11 cellular contexts compared by ENCODE assay signal in genomic region chr11:17164361-17165246, GRCh38. TPM values are rescaled to one million over a fixed set of nuclear protein-coding genes. Genes with fewer than 3 reads are reported as not detected.
A peak's percentile ranks its signal among the peaks of the same experiment; 100 is the strongest.
DNase-seq lines count a peak whose midpoint lies in the region; ATAC-seq and TF ChIP-seq lines count a peak whose summit lies in the region.
"Had no signal": no experiment of that assay in that cellular context is flagged by ENCODE, and none has a peak within 500 bp of the region (broad histone marks: within the 10 kb centered on the region; RNA-seq: fewer than 3 reads in every experiment).

No MANE protein-coding gene starts in this region.

- H3K27me3 ChIP-seq in BLaER1 treated with 17β-estradiol and CSF1 and Interleukin-3, amounts not matched to agents 10 nM and 100 nM: no peaks in the 10 kb centered on the region
- no peaks in the 10 kb centered on the region for H3K27me3 ChIP-seq in PC-3 (ENCODE audit: low read length)

- ATAC-seq in naive B cell (ENCODE audit: low read depth in 2 of 2): no peak
- no peak for ATAC-seq in PC-3
- no peak for ATAC-seq in GM18873 (IDR thresholded peaks at IDR 0.05; ENCODE audit: low FRiP score, unreplicated experiment)

- intact Hi-C loops in PC-3 (cut with micrococcal nuclease): no loop called here

- peak overlapping the region in 5 of 11 experiments; percentile 12 to 59 (median 40); a peak in 8 of 22 replicates for H3K27ac ChIP-seq in BLaER1 treated with 17β-estradiol and CSF1 and Interleukin-3, amounts not matched to agents 10 nM and 100 nM
- no peak overlapping the region for H3K27ac ChIP-seq in PC-3 (ENCODE audit: low read length)

- no peak overlapping the region for H2AFZ ChIP-seq in PC-3 (ENCODE audit: low read length)

- no TSS peak for BruUV-seq in PC-3 (replicated peaks; lab: Mats Ljungman, UMichigan)

- no peaks in the 10 kb centered on the region for H3K9me2 ChIP-seq in PC-3 (replicated peaks; ENCODE audit: low read length)

- peaks cover 8 to 13% of the 10 kb centered on the region in 2 donors for H3K36me3 Mint-ChIP-seq in naive B cell

- H3K27ac Mint-ChIP-seq in naive B cell: peak overlapping the region in 5 of 6 donors; percentile 4 to 63 (median 20)
- H3K27ac Mint-ChIP-seq: activated naive CD8-positive, alpha-beta T cell had no signal

- CTCF ChIA-PET in PC-3 (lab: Charles Lee): no interaction called here

- H3K4me3 Mint-ChIP-seq in naive B cell: no peak overlapping the region
- H3K4me3 Mint-ChIP-seq: activated naive CD8-positive, alpha-beta T cell had no signal

- no peaks in the 10 kb centered on the region for H3K27me3 Mint-ChIP-seq in naive B cell
- H3K27me3 Mint-ChIP-seq: activated naive CD8-positive, alpha-beta T cell had no signal

- no peak overlapping the region for H3K9ac ChIP-seq in BLaER1 treated with 17β-estradiol and CSF1 and Interleukin-3, amounts not matched to agents 10 nM and 100 nM
- H3K9ac ChIP-seq in PC-3 (ENCODE audit: low read length): no peak overlapping the region

- peaks cover 31 to 58% (median 54%) of the 10 kb centered on the region in 3 donors for H3K4me1 Mint-ChIP-seq in naive B cell

- peaks cover 22 to 51% (median 46%) of the 10 kb centered on the region in 11 experiments for H3K36me3 ChIP-seq in BLaER1 treated with 17β-estradiol and CSF1 and Interleukin-3, amounts not matched to agents 10 nM and 100 nM
- no peaks in the 10 kb centered on the region for H3K36me3 ChIP-seq in PC-3 (ENCODE audit: low read depth, low read length)

- H3K79me2 ChIP-seq in PC-3 (ENCODE audit: low read length): peaks cover 58% of the 10 kb centered on the region

- H4K20me1 ChIP-seq in BLaER1 treated with 17β-estradiol and CSF1 and Interleukin-3, amounts not matched to agents 10 nM and 100 nM: peaks cover 0 to 17% (median 0%) of the 10 kb centered on the region in 11 experiments; a peak in 6 of 22 replicates
- no peaks in the 10 kb centered on the region for H4K20me1 ChIP-seq in PC-3 (ENCODE audit: low read length)

- TF ChIP-seq CTCF in choroid plexus epithelial cell (conservative IDR thresholded peaks at IDR 0.05; ENCODE audit: low read depth, low read length) (no peak), PC-3 (conservative IDR thresholded peaks at IDR 0.05; ENCODE audit: low read depth, low read length) (no peak)

- POLR2A ChIA-PET in PC-3 (lab: Charles Lee; ENCODE audit: unreplicated experiment): no interaction called here

- H3K9me3 ChIP-seq in BLaER1 treated with 17β-estradiol and CSF1 and Interleukin-3, amounts not matched to agents 10 nM and 100 nM (replicated peaks in 1 of 11): no peaks in the 10 kb centered on the region
- H3K9me3 ChIP-seq in PC-3 (ENCODE audit: low read length): no peaks in the 10 kb centered on the region

- 0 out of 20 replicates have a peak overlapping the region, but pooled peaks of 1 of the 10 experiments have one; percentile 32 for H3K4me3 ChIP-seq in BLaER1 treated with 17β-estradiol and CSF1 and Interleukin-3, amounts not matched to agents 10 nM and 100 nM
- no peak overlapping the region for H3K4me3 ChIP-seq in choroid plexus epithelial cell (ENCODE audit: low read depth, low read length)
- no peak overlapping the region for H3K4me3 ChIP-seq in PC-3 (ENCODE audit: low read length)

- no peaks in the 10 kb centered on the region for H3K9me3 Mint-ChIP-seq in naive B cell

- no peaks in the 10 kb centered on the region for H3F3A ChIP-seq in PC-3 (ENCODE audit: low read length, unreplicated experiment)

- peak; percentile 29 for DNase-seq in HuH-7 (ENCODE audit: low spot score)
- DNase-seq in choroid plexus epithelial cell (ENCODE audit: low read depth): peak; percentile 32
- no peak for DNase-seq in naive B cell
- no peak for DNase-seq in PC-3
- no peak for DNase-seq in DMS 273 treated with DMSO at 0.1 percent for 48 hours (lab: John Stamatoyannopoulos, UW)
- DNase-seq in NCI-H2196 (lab: John Stamatoyannopoulos, UW; ENCODE audit: unreplicated experiment): no peak
- DNase-seq: nucleus accumbens, T1000 had no signal

- H3K4me1 ChIP-seq in BLaER1 treated with 17β-estradiol and CSF1 and Interleukin-3, amounts not matched to agents 10 nM and 100 nM: peaks cover 20 to 72% (median 53%) of the 10 kb centered on the region in 10 experiments
- peaks cover 12% of the 10 kb centered on the region for H3K4me1 ChIP-seq in PC-3 (ENCODE audit: insufficient read depth, low read length)

- peak overlapping the region in 7 of 11 experiments; percentile 14 to 87 (median 79); a peak in 14 of 22 replicates for H3K4me2 ChIP-seq in BLaER1 treated with 17β-estradiol and CSF1 and Interleukin-3, amounts not matched to agents 10 nM and 100 nM
- no peak overlapping the region for H3K4me2 ChIP-seq in PC-3 (ENCODE audit: low read length)

RNA-seq across cellular contexts. Expression of gene PIK3C2A, which starts 43.2 kb away (rescaled TPM):
- 10 to 100 TPM in 5 of 6 donors, 1 to 10 TPM in 1; 6.0 to 14.2 (median 12.3) TPM for polyA plus RNA-seq in naive B cell (ENCODE audit: low read depth in 6 of 6)
- 30.1 and 35.0 TPM in 2 replicates for total RNA-seq in PC-3 (2014; rRNA removed)

Comparison
In these comparisons a context has a peak if more than half of its experiments do, and no peak if none do; other contexts are left out.
1. DNase-seq: peak in HuH-7 (single experiment) and choroid plexus epithelial cell (single experiment); none in naive B cell (single experiment), PC-3 (single experiment), DMS 273 treated with DMSO at 0.1 percent for 48 hours (single experiment) and NCI-H2196 (single experiment).